ENCODE assay signal across 15 cellular contexts in the genomic region with DNA sequence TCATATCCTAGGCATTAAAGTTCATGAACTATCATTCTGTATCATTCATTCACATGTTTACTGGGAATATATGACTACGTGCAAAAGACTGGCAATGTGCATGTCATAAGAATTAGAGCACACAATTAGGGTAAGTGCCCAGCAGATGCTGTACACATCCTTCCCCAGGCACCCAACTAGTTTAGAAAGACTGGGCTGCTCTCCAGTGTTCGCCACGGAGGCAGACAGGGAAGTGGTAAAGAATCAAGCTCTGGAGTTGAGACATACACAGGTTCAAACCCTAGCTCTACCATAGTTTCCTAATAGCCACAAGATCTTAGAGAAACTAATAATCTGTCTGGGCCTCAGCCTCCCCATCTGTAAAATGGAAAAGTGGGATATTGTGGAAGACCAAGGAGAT. TPM values are rescaled to one million over a fixed set of nuclear protein-coding genes. Genes with fewer than 3 reads are reported as not detected.
A peak's percentile ranks its signal among the peaks of the same experiment; 100 is the strongest.
DNase-seq lines count a peak whose midpoint lies in the region; ATAC-seq and TF ChIP-seq lines count a peak whose summit lies in the region.
"Had no signal": no experiment of that assay in that cellular context is flagged by ENCODE, and none has a peak within 500 bp of the region (broad histone marks: within the 10 kb centered on the region; RNA-seq: fewer than 3 reads in every experiment).

No MANE protein-coding gene starts in this region.

- intact Hi-C loops in PC-3 (cut with micrococcal nuclease) = no loop called here
- intact Hi-C loops in esophagus squamous epithelium (cut with DNase I) = no loop called here

- peaks cover 23% of the 10 kb centered on the region for H3K4me1 Mint-ChIP-seq in progenitor cell of endocrine pancreas (ENCODE audit: low read depth)

- CTCF ChIA-PET in PC-3 (lab: Charles Lee) = no interaction called here

- H3K36me3 ChIP-seq in PC-3 (ENCODE audit: low read depth, low read length) = no peaks in the 10 kb centered on the region
- peaks cover 0 to 15% (median 4%) of the 10 kb centered on the region in 3 donors for H3K36me3 ChIP-seq in esophagus squamous epithelium
- H3K36me3 ChIP-seq in neutrophil = peaks cover 4% of the 10 kb centered on the region
- no peaks in the 10 kb centered on the region for H3K36me3 ChIP-seq in BE2C

- peak overlapping the region; percentile 94 for H3K27ac ChIP-seq in PC-3 (ENCODE audit: low read length)
- peak overlapping the region; percentile 38 to 83 (median 62) for H3K27ac ChIP-seq in esophagus squamous epithelium
- H3K27ac ChIP-seq in neutrophil = peak overlapping the region; percentile 91

- POLR2A ChIA-PET in PC-3 (lab: Charles Lee; ENCODE audit: unreplicated experiment) = no interaction called here

- no peak overlapping the region for H2AFZ ChIP-seq in PC-3 (ENCODE audit: low read length)
- H2AFZ ChIP-seq: parathyroid adenoma had no signal

- ATAC-seq in GM18909 (IDR thresholded peaks at IDR 0.05; ENCODE audit: poor library complexity, unreplicated experiment) (peak; percentile 7), PC-3 (no peak), HG02852 (IDR thresholded peaks at IDR 0.05; ENCODE audit: unreplicated experiment) (no peak), GM19463 (IDR thresholded peaks at IDR 0.05; ENCODE audit: unreplicated experiment) (no peak)

- TF ChIP-seq CTCF in PC-3 (conservative IDR thresholded peaks at IDR 0.05; ENCODE audit: low read depth, low read length) (no peak), esophagus squamous epithelium (IDR thresholded peaks at IDR 0.05) (no peak), neutrophil (IDR thresholded peaks at IDR 0.05) (peak; percentile 42), progenitor cell of endocrine pancreas (IDR thresholded peaks at IDR 0.05; ENCODE audit: unreplicated experiment) (no peak), BE2C (IDR thresholded peaks at IDR 0.05; ENCODE audit: low read depth, low read length) (no peak)

- DNase-seq in PC-3 (peak; percentile 6), esophagus squamous epithelium (lab: John Stamatoyannopoulos, UW) (no peak), progenitor cell of endocrine pancreas (ENCODE audit: low spot score, unreplicated experiment) (no peak), BE2C (no peak)
- DNase-seq: NCI-H1694 treated with DMSO at 0.1 percent for 48 hours; NCI-H748 treated with DMSO at 0.1 percent for 48 hours; stimulated activated CD4-positive, alpha-beta T cell treated with anti-CD3 and anti-CD28 coated beads, Interleukin-4, amount 100 ng/mL, for 1 hour had no signal

- no peaks in the 10 kb centered on the region for H3K9me3 Mint-ChIP-seq in progenitor cell of endocrine pancreas (ENCODE audit: low read depth)
- H3K9me3 Mint-ChIP-seq: activated naive CD4-positive, alpha-beta T cell treated with anti-CD3 and anti-CD28 coated beads for 36 hours; stimulated activated naive CD8-positive, alpha-beta T cell treated with anti-CD3 and anti-CD28 coated beads, Interleukin-15, Interleukin-2, amounts not matched to agents 100 ng/mL and 50 ng/mL, for 24 hours; T-helper 1 cell treated with Interleukin-12 subunit alpha and Interleukin-12 subunit beta and Interleukin-4 antibody, amounts not matched to agents 30 μg/mL and 1 μg/mL, for 36 hours had no signal

- peaks cover 38% of the 10 kb centered on the region for H3K79me2 ChIP-seq in PC-3 (ENCODE audit: low read length)

- 92 to 93% methylated on average over 3 of the region's 3 CpGs for WGBS in esophagus squamous epithelium, 2 donors

- no peak for TF ChIP-seq POLR2A in esophagus squamous epithelium (IDR thresholded peaks at IDR 0.05)

- H3K4me3 ChIP-seq in PC-3 (ENCODE audit: low read length) (peak overlapping the region; percentile 56; the same call in 1 of the 2 replicates), esophagus squamous epithelium (no peak overlapping the region), neutrophil (ENCODE audit: low read depth in 1 of 2, low read length in 1 of 2) (peak overlapping the region; percentile 50 to 56), BE2C (ENCODE audit: low read depth, low read length) (no peak overlapping the region)

- H3F3A ChIP-seq in PC-3 (ENCODE audit: low read length, unreplicated experiment) = no peaks in the 10 kb centered on the region

- H3K4me3 Mint-ChIP-seq in progenitor cell of endocrine pancreas (ENCODE audit: low read depth) = no peak overlapping the region

- H3K27me3 ChIP-seq in PC-3 (ENCODE audit: low read length) = no peaks in the 10 kb centered on the region
- H3K27me3 ChIP-seq in esophagus squamous epithelium = no peaks in the 10 kb centered on the region
- peaks cover 20% of the 10 kb centered on the region for H3K27me3 ChIP-seq in neutrophil
- H3K27me3 ChIP-seq in BE2C = peaks cover 16% of the 10 kb centered on the region

- H3K4me2 ChIP-seq in PC-3 (ENCODE audit: low read length) = peak overlapping the region; percentile 82

- BruUV-seq in PC-3 (replicated peaks; lab: Mats Ljungman, UMichigan) = no TSS peak

- H3K27ac Mint-ChIP-seq in progenitor cell of endocrine pancreas = no peak overlapping the region
- H3K27ac Mint-ChIP-seq: activated naive CD4-positive, alpha-beta T cell treated with anti-CD3 and anti-CD28 coated beads for 36 hours; stimulated activated naive CD8-positive, alpha-beta T cell treated with anti-CD3 and anti-CD28 coated beads, Interleukin-15, Interleukin-2, amounts not matched to agents 100 ng/mL and 50 ng/mL, for 24 hours had no signal

- H3K9ac ChIP-seq in PC-3 (ENCODE audit: low read length) = peak overlapping the region; percentile 57; the same call in 1 of the 2 replicates
- H3K9ac ChIP-seq: parathyroid adenoma had no signal

- H4K20me1 ChIP-seq in PC-3 (ENCODE audit: low read length) = no peaks in the 10 kb centered on the region

- H3K9me2 ChIP-seq in PC-3 (replicated peaks; ENCODE audit: low read length) = no peaks in the 10 kb centered on the region

- H3K4me1 ChIP-seq in PC-3 (ENCODE audit: insufficient read depth, low read length) (peaks cover 45% of the 10 kb centered on the region), esophagus squamous epithelium (peaks cover 0 to 44% (median 14%) of the 10 kb centered on the region in 3 donors), neutrophil (ENCODE audit: control insufficient read depth in 1 of 2, insufficient read depth in 1 of 2, low read depth in 1 of 2, low read length in 1 of 2) (peaks cover 95 to 100% of the 10 kb centered on the region in 2 experiments), BE2C (no peaks in the 10 kb centered on the region)
- H3K4me1 ChIP-seq: parathyroid adenoma had no signal

- no peaks in the 10 kb centered on the region for H3K27me3 Mint-ChIP-seq in progenitor cell of endocrine pancreas

- peaks cover 5% of the 10 kb centered on the region for H3K36me3 Mint-ChIP-seq in progenitor cell of endocrine pancreas (ENCODE audit: insufficient read depth)

- H3K9me3 ChIP-seq in PC-3 (ENCODE audit: low read length) (no peaks in the 10 kb centered on the region), esophagus squamous epithelium (no peaks in the 10 kb centered on the region), neutrophil (no peaks in the 10 kb centered on the region), BE2C (no peaks in the 10 kb centered on the region; the same call in 1 of the 2 replicates)

RNA-seq across cellular contexts. Expression of a gene that starts 6.8 kb away (rescaled TPM):
- 4.7 and 6.5 TPM in 2 replicates for total RNA-seq in PC-3 (2014; rRNA removed)
- 10 to 100 TPM in 2 of 4 donors, 1 to 10 TPM in 2; 6.8 to 14.2 (median 10.5) TPM for total RNA-seq in esophagus squamous epithelium
- 15.9 and 18.7 TPM in 2 replicates for total RNA-seq in progenitor cell of endocrine pancreas
- polyA plus RNA-seq in BE2C (2012; ENCODE audit: insufficient read depth, insufficient read length, low read depth) = not detected

Comparison
In these comparisons a context has a peak if more than half of its experiments do, and no peak if none do; other contexts are left out.
1. H3K4me3 ChIP-seq: peak in PC-3 (single experiment) and neutrophil (2 of 2); none in esophagus squamous epithelium (0 of 4) and BE2C (single experiment).
2. Peak in every context shown above with its lines, with median percentiles within 50 percentile points of each other: H3K27ac ChIP-seq.